ENCODE assay signal across 23 cellular contexts in genomic region chr1:1074631-1075147, GRCh38. TPM values are rescaled to one million over a fixed set of nuclear protein-coding genes. Genes with fewer than 3 reads are reported as not detected.
A peak's percentile ranks its signal among the peaks of the same experiment; 100 is the strongest.
DNase-seq lines count a peak whose midpoint lies in the region; ATAC-seq and TF ChIP-seq lines count a peak whose summit lies in the region.
"Had no signal": no experiment of that assay in that cellular context is flagged by ENCODE, and none has a peak within 500 bp of the region (broad histone marks: within the 10 kb centered on the region; RNA-seq: fewer than 3 reads in every experiment).

No MANE protein-coding gene starts in this region.

- H2AK5ac ChIP-seq in neuronal stem cell (ENCODE audit: low read depth, low read length) = peak overlapping the region; percentile 98

- H3K9ac ChIP-seq in SK-N-SH (no peak overlapping the region), HCT116 (ENCODE audit: low read length) (peak overlapping the region; percentile 82; the same call in 1 of the 2 replicates), neuronal stem cell (ENCODE audit: low read depth, low read length, poor library complexity) (no peak overlapping the region)

- no peaks in the 10 kb centered on the region for H3K9me3 Mint-ChIP-seq in endothelial cell (ENCODE audit: unreplicated experiment)
- no peaks in the 10 kb centered on the region for H3K9me3 Mint-ChIP-seq in CD8-positive, alpha-beta memory T cell
- H3K9me3 Mint-ChIP-seq: activated CD4-positive, alpha-beta memory T cell treated with anti-CD3 and anti-CD28 coated beads for 36 hours; activated T-helper 2 cell treated with anti-CD3 and anti-CD28 coated beads, Interferon-gamma antibody, Interleukin-2, Interleukin-4, amounts not matched to agents 10 μg/mL and 5 μg/mL and 100 μg/mL, durations not matched to agents 14 hours and 24 hours and 36 hours; HFFc6 had no signal

- no peaks in the 10 kb centered on the region for H3K79me2 ChIP-seq in SK-N-SH (ENCODE audit: insufficient read depth)
- peaks cover 3% of the 10 kb centered on the region; the same call in 1 of the 2 replicates for H3K79me2 ChIP-seq in HCT116 (ENCODE audit: insufficient read depth, low read length)

- H4K8ac ChIP-seq in neuronal stem cell (ENCODE audit: low read depth, low read length) = peak overlapping the region; percentile 65

- no peak overlapping the region for H3K4me3 Mint-ChIP-seq in endothelial cell (ENCODE audit: unreplicated experiment)
- H3K4me3 Mint-ChIP-seq in CD8-positive, alpha-beta memory T cell = no peak overlapping the region
- H3K4me3 Mint-ChIP-seq: activated CD4-positive, alpha-beta memory T cell treated with anti-CD3 and anti-CD28 coated beads for 36 hours; HFFc6 had no signal

- H3K4me1 ChIP-seq in SK-N-SH (ENCODE audit: control insufficient read depth in 1 of 2, insufficient read depth in 2 of 2, low read depth in 1 of 2, low read length in 1 of 2) (peaks cover 3 to 5% of the 10 kb centered on the region in 2 experiments; a peak in 2 of 4 replicates), HCT116 (ENCODE audit: control insufficient read depth in 1 of 2, insufficient read depth in 2 of 2, low read length in 2 of 2) (peaks cover 37 to 52% of the 10 kb centered on the region in 2 experiments), neuronal stem cell (ENCODE audit: control insufficient read depth in 2 of 2, insufficient read depth in 1 of 2, low read depth in 1 of 2, low read length in 2 of 2) (peaks cover 17 to 18% of the 10 kb centered on the region in 2 donors)
- H3K4me1 ChIP-seq in CD8-positive, alpha-beta memory T cell (ENCODE audit: insufficient read depth, low read length) = peaks cover 5% of the 10 kb centered on the region

- intact Hi-C loops in HCT116 (cut with micrococcal nuclease) = loop anchor here (5.0 kb wide), 1 partner anchor 273 kb away; the partner anchor contains the start of gene DVL1

- H2BK15ac ChIP-seq in neuronal stem cell (ENCODE audit: low read length) = peak overlapping the region; percentile 98

- TF ChIP-seq EP300 in SK-N-SH (IDR thresholded peaks at IDR 0.05; ENCODE audit: borderline replicate concordance in 1 of 2, low read depth in 1 of 2, low read length in 1 of 2) = no peak

- H3K9me2 ChIP-seq in SK-N-SH = no peaks in the 10 kb centered on the region
- no peaks in the 10 kb centered on the region for H3K9me2 ChIP-seq in HCT116 (ENCODE audit: insufficient read depth)

- BruUV-seq in HCT116 (replicated peaks; lab: Mats Ljungman, UMichigan) = no TSS peak

- H3K9me3 ChIP-seq in SK-N-SH (no peaks in the 10 kb centered on the region), HCT116 (ENCODE audit: control insufficient read depth in 1 of 2, insufficient read depth in 1 of 2, low read depth in 1 of 2, low read length in 2 of 2) (no peaks in the 10 kb centered on the region), neuronal stem cell (replicated peaks in 1 of 2; ENCODE audit: control insufficient read depth in 2 of 2, insufficient read depth in 1 of 2, low read depth in 1 of 2, low read length in 2 of 2) (no peaks in the 10 kb centered on the region)
- no peaks in the 10 kb centered on the region for H3K9me3 ChIP-seq in CD8-positive, alpha-beta memory T cell (ENCODE audit: low read length)
- H3K9me3 ChIP-seq: heart right ventricle, MG63, thoracic aorta had no signal

- H3K4me3 ChIP-seq in SK-N-SH (ENCODE audit: low read depth in 2 of 2, low read length in 1 of 2) = no peak overlapping the region
- peak overlapping the region in 1 of 2 experiments; percentile 70; a peak in 1 of 4 replicates for H3K4me3 ChIP-seq in HCT116 (replicated peaks in 1 of 2; ENCODE audit: low read depth in 1 of 2, low read length in 2 of 2)
- H3K4me3 ChIP-seq in neuronal stem cell (ENCODE audit: low read length in 2 of 2) = peak overlapping the region in 1 of 2 donors; percentile 67
- no peak overlapping the region for H3K4me3 ChIP-seq in CD8-positive, alpha-beta memory T cell (ENCODE audit: low read length)
- H3K4me3 ChIP-seq: heart right ventricle, MG63, thoracic aorta had no signal

- H3K27me3 ChIP-seq in SK-N-SH (ENCODE audit: insufficient read depth) (peaks cover 21% of the 10 kb centered on the region), HCT116 (ENCODE audit: insufficient read depth, low read length) (no peaks in the 10 kb centered on the region), neuronal stem cell (ENCODE audit: control insufficient read depth in 3 of 3, insufficient read depth in 3 of 3, low read depth in 1 of 3, low read length in 3 of 3) (peaks cover 0 to 52% (median 3%) of the 10 kb centered on the region in 3 experiments)
- peaks cover 6% of the 10 kb centered on the region for H3K27me3 ChIP-seq in CD8-positive, alpha-beta memory T cell (ENCODE audit: insufficient read depth, low read length, poor library complexity, severe bottlenecking)
- H3K27me3 ChIP-seq: MG63 had no signal

- no peak for ATAC-seq in SK-N-SH treated with all-trans-retinoic acid at 6 μM for 48 hours
- ATAC-seq in HCT116 = 0 out of 2 replicates have a peak, but pooled peaks have one; percentile 1
- ATAC-seq in HG02571 (IDR thresholded peaks at IDR 0.05; ENCODE audit: unreplicated experiment) = no peak

- POLR2A ChIA-PET in SK-N-SH (lab: Yijun Ruan, JAX) = no interaction called here
- POLR2A ChIA-PET in HCT116 (lab: Charles Lee) = interaction anchor here (0.7 to 1.3 kb wide), 11 partner anchors 11 to 230 kb away, joined by 3 to 11 read pairs (median 3); partner anchors contain the start of genes AGRN and ISG15
- POLR2A ChIA-PET in CD8-positive, alpha-beta memory T cell (lab: Charles Lee) = no interaction called here

- H3K36me3 Mint-ChIP-seq in endothelial cell (ENCODE audit: low read depth, unreplicated experiment) = no peaks in the 10 kb centered on the region
- H3K36me3 Mint-ChIP-seq in CD8-positive, alpha-beta memory T cell = no peaks in the 10 kb centered on the region
- H3K36me3 Mint-ChIP-seq: activated CD4-positive, alpha-beta memory T cell treated with anti-CD3 and anti-CD28 coated beads for 36 hours had no signal

- 41% methylated on average over 11 of the region's 14 CpGs for WGBS in SK-N-SH (ENCODE audit: low lambda C conversion rate)
- no CpG with 5 or more reads among the region's 14 CpGs for WGBS in neuronal stem cell (ENCODE audit: extremely low coverage in 2 of 2, insufficient read length in 2 of 2, insufficient replicate concordance in 1 of 2), 2 donors

- H3K27ac Mint-ChIP-seq in endothelial cell (ENCODE audit: unreplicated experiment) = peak overlapping the region; percentile 34
- H3K27ac Mint-ChIP-seq in CD8-positive, alpha-beta memory T cell = no peak overlapping the region
- H3K27ac Mint-ChIP-seq: activated CD4-positive, alpha-beta memory T cell treated with anti-CD3 and anti-CD28 coated beads for 36 hours; activated T-helper 2 cell treated with anti-CD3 and anti-CD28 coated beads, Interferon-gamma antibody, Interleukin-2, Interleukin-4, amounts not matched to agents 10 μg/mL and 5 μg/mL and 100 μg/mL, durations not matched to agents 14 hours and 24 hours and 36 hours; HFFc6 had no signal

- H3K18ac ChIP-seq in neuronal stem cell (ENCODE audit: low read length) = peak overlapping the region; percentile 84

- no peaks in the 10 kb centered on the region for H3K4me1 Mint-ChIP-seq in endothelial cell (ENCODE audit: unreplicated experiment)
- H3K4me1 Mint-ChIP-seq in CD8-positive, alpha-beta memory T cell = peaks cover 0 to 9% (median 2%) of the 10 kb centered on the region in 3 donors

- no peak overlapping the region for H2AFZ ChIP-seq in SK-N-SH (ENCODE audit: low read depth)
- H2AFZ ChIP-seq in HCT116 (ENCODE audit: low read depth, low read length, poor library complexity, severe bottlenecking) = no peak overlapping the region
- no peak overlapping the region for H2AFZ ChIP-seq in neuronal stem cell (ENCODE audit: low read length)

- H3F3A ChIP-seq in SK-N-SH (replicated peaks; ENCODE audit: insufficient read depth) = no peaks in the 10 kb centered on the region

- TF ChIP-seq RAD21 in SK-N-SH (IDR thresholded peaks at IDR 0.05; ENCODE audit: low read length) (no peak), HCT116 (IDR thresholded peaks at IDR 0.05; ENCODE audit: low read depth) (no peak)

- RAD21 ChIA-PET in HCT116 (lab: Charles Lee; ENCODE audit: low non-redundant PET in 1 of 2, low total read pairs in 2 of 2, uncharacterized antibody in 2 of 2, unreplicated experiment in 2 of 2) = no interaction called here

- no peak overlapping the region for H2BK120ac ChIP-seq in neuronal stem cell (ENCODE audit: low read depth, low read length)

- H4K20me1 ChIP-seq in SK-N-SH (ENCODE audit: insufficient read depth) (no peaks in the 10 kb centered on the region), HCT116 (ENCODE audit: insufficient read depth) (no peaks in the 10 kb centered on the region)

- H2BK12ac ChIP-seq in neuronal stem cell (ENCODE audit: low read length) = peak overlapping the region; percentile 94

- H3K27ac ChIP-seq in SK-N-SH (ENCODE audit: low read depth in 2 of 2, low read length in 1 of 2) (no peak overlapping the region), HCT116 (ENCODE audit: low read depth, low read length) (peak overlapping the region; percentile 91; the same call in 1 of the 2 replicates), neuronal stem cell (replicated peaks; ENCODE audit: low read length) (no peak overlapping the region)
- H3K27ac ChIP-seq in CD8-positive, alpha-beta memory T cell (ENCODE audit: low read depth, low read length) = no peak overlapping the region
- H3K27ac ChIP-seq: heart right ventricle, thoracic aorta had no signal

- peak overlapping the region; percentile 95 for H3K23ac ChIP-seq in neuronal stem cell (ENCODE audit: low read depth, low read length, poor library complexity)

- DNase-seq in SK-N-SH (peak; percentile 73), HCT116 (ENCODE audit: low read depth, low spot score) (no peak), endothelial cell (ENCODE audit: low spot score) (no peak), neuronal stem cell (ENCODE audit: low spot score) (no peak), medulla oblongata (ENCODE audit: extremely low spot score) (no peak)
- no peak for DNase-seq in CD8-positive, alpha-beta memory T cell
- DNase-seq: activated CD4-positive, alpha-beta memory T cell treated with anti-CD3 and anti-CD28 coated beads for 36 hours; anterior cingulate cortex; cortex of kidney; erythroblast; HFFc6; MG63; NCI-H1930; NCI-H524 treated with DMSO at 0.1 percent for 48 hours; OCI-M1 had no signal

- H3K4me2 ChIP-seq in SK-N-SH (no peak overlapping the region), HCT116 (ENCODE audit: low read length) (peak overlapping the region; percentile 98), neuronal stem cell (ENCODE audit: insufficient read depth, low read length, poor library complexity, severe bottlenecking) (no peak overlapping the region)

- H2BK5ac ChIP-seq in neuronal stem cell (ENCODE audit: low read length) = peak overlapping the region; percentile 11

- H3K4ac ChIP-seq in neuronal stem cell (ENCODE audit: low read length) = peak overlapping the region; percentile 53

- H3K14ac ChIP-seq in neuronal stem cell (ENCODE audit: low read length) = peak overlapping the region; percentile 47

- TF ChIP-seq CTCF in SK-N-SH (IDR thresholded peaks at IDR 0.05) = no peak
- no peak for TF ChIP-seq CTCF in HCT116 (IDR thresholded peaks at IDR 0.05 in 2 of 3, conservative IDR thresholded peaks at IDR 0.05 in 1 of 3; ENCODE audit: borderline replicate concordance in 1 of 3, insufficient read depth in 1 of 3, low read depth in 2 of 3, low read length in 2 of 3)
- TF ChIP-seq CTCF in endothelial cell (IDR thresholded peaks at IDR 0.05; ENCODE audit: unreplicated experiment) = no peak

- H3K27me3 Mint-ChIP-seq in endothelial cell (ENCODE audit: unreplicated experiment) = peaks cover 6% of the 10 kb centered on the region
- peaks cover 10 to 12% of the 10 kb centered on the region in 2 donors for H3K27me3 Mint-ChIP-seq in CD8-positive, alpha-beta memory T cell

- peaks cover 6% of the 10 kb centered on the region for H3K79me1 ChIP-seq in neuronal stem cell (ENCODE audit: low read depth, low read length)

- CTCF ChIA-PET in SK-N-SH (lab: Yijun Ruan, JAX) = interaction anchor here (1.0 to 2.4 kb wide), 5 partner anchors 11 to 72 kb away, joined by 3 to 15 read pairs (median 5); no protein-coding TSS in a partner anchor
- CTCF ChIA-PET in HCT116 (lab: Charles Lee) = no interaction called here
- CTCF ChIA-PET in CD8-positive, alpha-beta memory T cell (lab: Charles Lee) = no interaction called here

- H4K91ac ChIP-seq in neuronal stem cell (ENCODE audit: low read depth, low read length, poor library complexity) = peak overlapping the region; percentile 94

- no peak for TF ChIP-seq POLR2A in HCT116 (IDR thresholded peaks at IDR 0.05; ENCODE audit: borderline replicate concordance, extremely low read depth, insufficient read depth, insufficient read length)

- H3K36me3 ChIP-seq in SK-N-SH (replicated peaks in 1 of 2; ENCODE audit: control insufficient read depth in 1 of 2, insufficient read depth in 2 of 2, low read length in 1 of 2) (no peaks in the 10 kb centered on the region), HCT116 (ENCODE audit: control insufficient read depth in 1 of 2, insufficient read depth in 2 of 2, low read length in 2 of 2) (no peaks in the 10 kb centered on the region), neuronal stem cell (replicated peaks in 1 of 2; ENCODE audit: control insufficient read depth in 2 of 2, insufficient read depth in 2 of 2, low read length in 2 of 2) (no peaks in the 10 kb centered on the region)
- H3K36me3 ChIP-seq in CD8-positive, alpha-beta memory T cell (ENCODE audit: insufficient read depth, low read length) = no peaks in the 10 kb centered on the region
- H3K36me3 ChIP-seq: heart right ventricle, MG63, thoracic aorta had no signal

RNA-seq across cellular contexts. Expression of gene RNF223, which starts 0.6 kb away (rescaled TPM):
- not detected in 2 replicates for polyA plus RNA-seq in SK-N-SH (2012; rRNA removed)
- polyA plus RNA-seq in SK-N-SH (2012; cell fraction: cytosol; rRNA removed) = not detected in 2 replicates
- polyA plus RNA-seq in SK-N-SH (2012; cell fraction: nucleus; rRNA removed) = 0.04 TPM in 1 of 2 replicates, not detected in the other
- total RNA-seq in HCT116 (2021; ENCODE audit: unreplicated experiment) (6.3 TPM), endothelial cell (ENCODE audit: unreplicated experiment) (not detected)
- 8.6 and 8.7 TPM in 2 replicates for polyA plus RNA-seq in HCT116 (2012)
- polyA plus RNA-seq in neuronal stem cell (2013, experiment 1 of 2) = 0.03 TPM
- polyA plus RNA-seq in neuronal stem cell (2013, experiment 2 of 2) = 0.01 TPM
- not detected for total RNA-seq in CD8-positive, alpha-beta memory T cell
- polyA plus RNA-seq in CD8-positive, alpha-beta memory T cell = not detected
- total RNA-seq: A172; activated CD4-positive, alpha-beta memory T cell treated with anti-CD3 and anti-CD28 coated beads for 36 hours; activated T-helper 2 cell treated with anti-CD3 and anti-CD28 coated beads, Interferon-gamma antibody, Interleukin-2, Interleukin-4, amounts not matched to agents 10 μg/mL and 5 μg/mL and 100 μg/mL, durations not matched to agents 14 hours and 24 hours and 36 hours; heart right ventricle; HFFc6; mononuclear cell; osteocyte had no signal
- polyA plus RNA-seq: heart right ventricle had no signal

RNA-seq across cellular contexts. Expression of gene C1orf159, which starts 41.2 kb away (rescaled TPM):
- polyA plus RNA-seq in SK-N-SH (2012; rRNA removed) = 10.1 and 10.2 TPM in 2 replicates
- 3.0 and 4.9 TPM in 2 replicates for polyA plus RNA-seq in SK-N-SH (2012; cell fraction: cytosol; rRNA removed)
- 57.7 and 66.0 TPM in 2 replicates for polyA plus RNA-seq in SK-N-SH (2012; cell fraction: nucleus; rRNA removed)
- 22.7 TPM for total RNA-seq in HCT116 (2021; ENCODE audit: unreplicated experiment)
- 11.0 and 13.4 TPM in 2 replicates for polyA plus RNA-seq in HCT116 (2012)
- total RNA-seq in endothelial cell (ENCODE audit: unreplicated experiment) = 16.6 TPM
- polyA plus RNA-seq in neuronal stem cell (2013, experiment 1 of 2) = 12.3 TPM
- 11.7 TPM for polyA plus RNA-seq in neuronal stem cell (2013, experiment 2 of 2)
- 10 to 100 TPM; 18.7 to 20.8 TPM for total RNA-seq in CD8-positive, alpha-beta memory T cell
- polyA plus RNA-seq in CD8-positive, alpha-beta memory T cell = 7.9 TPM

RNA-seq across cellular contexts. Expression of gene AGRN, which starts 54.8 kb away (rescaled TPM):
- polyA plus RNA-seq in SK-N-SH (2012; rRNA removed) = 24.0 and 31.6 TPM in 2 replicates
- polyA plus RNA-seq in SK-N-SH (2012; cell fraction: cytosol; rRNA removed) = 12.6 and 21.4 TPM in 2 replicates
- polyA plus RNA-seq in SK-N-SH (2012; cell fraction: nucleus; rRNA removed) = 141 and 187 TPM in 2 replicates
- total RNA-seq in HCT116 (2021; ENCODE audit: unreplicated experiment) (134 TPM), endothelial cell (ENCODE audit: unreplicated experiment) (374 TPM)
- 71.3 and 82.2 TPM in 2 replicates for polyA plus RNA-seq in HCT116 (2012)
- 79.8 TPM for polyA plus RNA-seq in neuronal stem cell (2013, experiment 1 of 2)
- 78.9 TPM for polyA plus RNA-seq in neuronal stem cell (2013, experiment 2 of 2)
- total RNA-seq in CD8-positive, alpha-beta memory T cell = 1 to 10 TPM; 7.1 to 8.0 TPM
- not detected for polyA plus RNA-seq in CD8-positive, alpha-beta memory T cell

Comparison
In these comparisons a context has a peak if more than half of its experiments do, and no peak if none do; other contexts are left out.
1. RNA of gene AGRN, which starts 54.8 kb away (total RNA-seq): 374 TPM in endothelial cell (single experiment) and 134 TPM in HCT116 (single experiment); 7.1 to 8.0 TPM in CD8-positive, alpha-beta memory T cell; every median in the first group is over 10 times any median in the second.